ENCODE assay signal across 23 cellular contexts in the genomic region with DNA sequence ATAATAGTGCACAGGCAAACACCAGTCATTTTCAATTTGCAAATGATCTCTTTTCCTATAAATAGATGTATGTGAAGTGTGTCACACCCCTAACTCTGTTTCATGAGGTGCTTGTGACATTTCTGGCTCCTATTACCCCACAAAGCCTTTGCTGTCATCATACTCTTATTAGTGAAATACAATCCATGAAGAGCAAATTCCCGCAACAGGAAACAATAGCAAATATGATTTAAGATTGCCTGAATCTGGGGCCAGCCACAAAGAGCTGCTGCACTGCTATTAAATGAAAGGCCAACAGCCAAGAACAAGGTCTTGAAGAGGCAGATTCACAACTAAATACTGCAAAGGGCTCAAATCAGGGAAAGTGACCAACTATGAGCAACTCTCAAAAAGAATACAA.
A peak's percentile ranks its signal among the peaks of the same experiment; 100 is the strongest.
DNase-seq lines count a peak whose midpoint lies in the region; ATAC-seq and TF ChIP-seq lines count a peak whose summit lies in the region.
"Had no signal": no experiment of that assay in that cellular context is flagged by ENCODE, and none has a peak within 500 bp of the region (broad histone marks: within the 10 kb centered on the region; RNA-seq: fewer than 3 reads in every experiment).

No MANE protein-coding gene starts in this region.

- H3K4me3 ChIP-seq in right atrium auricular region: no peak overlapping the region
- H3K4me3 ChIP-seq in SJCRH30: no peak overlapping the region
- no peak overlapping the region for H3K4me3 ChIP-seq in fibroblast of the aortic adventitia (ENCODE audit: low read depth, low read length)
- H3K4me3 ChIP-seq: GM23338, pancreas, skin epidermis, stomach, upper lobe of left lung had no signal

- H3K9me3 ChIP-seq in right atrium auricular region (peaks cover 0 to 3% of the 10 kb centered on the region in 2 donors), SJCRH30 (replicated peaks) (peaks cover 2% of the 10 kb centered on the region; the same call in 1 of the 2 replicates)
- H3K9me3 ChIP-seq: pancreas, stomach, upper lobe of left lung had no signal

- no peaks in the 10 kb centered on the region for H3K36me3 ChIP-seq in right atrium auricular region
- no peaks in the 10 kb centered on the region for H3K36me3 ChIP-seq in SJCRH30
- H3K36me3 ChIP-seq: pancreas, stomach, upper lobe of left lung had no signal

- H3K27me3 ChIP-seq in right atrium auricular region (no peaks in the 10 kb centered on the region), SJCRH30 (no peaks in the 10 kb centered on the region)
- H3K27me3 ChIP-seq: pancreas, stomach, upper lobe of left lung had no signal

- H3K4me1 ChIP-seq in right atrium auricular region (peaks cover 0 to 36% of the 10 kb centered on the region in 2 donors), SJCRH30 (peaks cover 36% of the 10 kb centered on the region)
- H3K4me1 ChIP-seq: pancreas had no signal

- DNase-seq in Right ventricle myocardium superior (no peak), right atrium auricular region (ENCODE audit: low spot score) (no peak), SJCRH30 (peak; percentile 24 to 69), fibroblast of the aortic adventitia (ENCODE audit: low read depth) (peak; percentile 72), KBM-7 (no peak), globus pallidus (ENCODE audit: low spot score) (no peak)
- DNase-seq: activated CD4-positive, alpha-beta T cell treated with anti-CD3 and anti-CD28 coated beads, Interleukin-2, amount 50 U/mL, for 4 hours; activated naive CD4-positive, alpha-beta T cell treated with anti-CD3 and anti-CD28 coated beads, Interleukin-2, amount 50 U/mL, for 16 hours; activated T-cell treated with anti-CD3 and anti-CD28 coated beads, Interleukin-2, amount 50 U/mL, for 1 hour; immature natural killer cell; natural killer cell; NCI-H2171; pancreas; RPMI8226; stimulated activated CD4-positive, alpha-beta T cell treated with anti-CD3 and anti-CD28 coated beads, Interleukin-2, amount 100 ng/mL, for 48 hours; stomach; T-cell; upper lobe of left lung had no signal

- TF ChIP-seq CTCF in right atrium auricular region (IDR thresholded peaks at IDR 0.05): no peak
- TF ChIP-seq CTCF in fibroblast of the aortic adventitia (IDR thresholded peaks at IDR 0.05; ENCODE audit: insufficient read depth, low read length): no peak

- H3K27ac ChIP-seq in right atrium auricular region (peak overlapping the region in 1 of 2 donors; percentile 41), SJCRH30 (no peak overlapping the region)
- H3K27ac ChIP-seq: pancreas, skin epidermis, stomach, upper lobe of left lung, VCaP had no signal

- intact Hi-C loops in Right ventricle myocardium superior (cut with DNase I): no loop called here

- ATAC-seq in Right ventricle myocardium superior (ENCODE audit: poor library complexity) (peak; percentile 55), HG03135 (IDR thresholded peaks at IDR 0.05; ENCODE audit: unreplicated experiment) (no peak), HG02763 (IDR thresholded peaks at IDR 0.05; ENCODE audit: unreplicated experiment) (no peak)
- ATAC-seq: GM23338, natural killer cell, pancreas, T-cell had no signal

- in situ Hi-C loops in KBM-7 (cut with MboI; ENCODE audit: low pct_unique_long_range_greater_than_20kb, low sequenced_read_pairs): no loop called here

Comparison
In these comparisons a context has a peak if more than half of its experiments do, and no peak if none do; other contexts are left out.
1. DNase-seq: peak in SJCRH30 (2 of 2) and fibroblast of the aortic adventitia (single experiment); none in Right ventricle myocardium superior (single experiment), right atrium auricular region (single experiment), KBM-7 (single experiment) and globus pallidus (single experiment).